23 cellular contexts compared by ENCODE assay signal in genomic region chr6:16311763-16312162, GRCh38.
"Had no signal": no experiment of that assay in that cellular context is flagged by ENCODE, and none has a peak within 500 bp of the region (broad histone marks: within the 10 kb centered on the region; RNA-seq: fewer than 3 reads in every experiment).

No MANE protein-coding gene starts in this region.

- ATAC-seq: activated T-helper 17 cell treated with anti-CD3 and anti-CD28 coated beads, Interleukin-2, amount 50 U/mL, for 72 hours; PC-3; T-helper 17 cell; WTC11 had no signal

- H3K27me3 ChIP-seq: brain microvascular endothelial cell, cardiac muscle cell, MG63, SJSA1 had no signal

- H3K4me3 ChIP-seq: cardiac muscle cell, MG63, SJSA1 had no signal

- H3K27ac ChIP-seq: brain microvascular endothelial cell, cardiac muscle cell, SJSA1 had no signal

- DNase-seq: activated CD4-positive, alpha-beta memory T cell treated with anti-CD3 and anti-CD28 coated beads for 36 hours; activated CD4-positive, alpha-beta T cell treated with anti-CD3 and anti-CD28 coated beads, Interleukin-2, amount 10 ng/mL, durations not matched to agents 7 days and 5 days; activated CD8-positive, alpha-beta memory T cell treated with anti-CD3 and anti-CD28 coated beads for 24 hours; activated gamma-delta T cell; activated naive CD4-positive, alpha-beta T cell treated with anti-CD3 and anti-CD28 coated beads for 36 hours; activated T-cell treated with anti-CD3 and anti-CD28 coated beads, Interleukin-2, amount 50 U/mL, for 48 hours; amygdala; brain microvascular endothelial cell; MG63; NCI-H1105; NCI-H1436; NCI-H1694 treated with DMSO at 0.1 percent for 48 hours; NCI-H2029 treated with DMSO at 0.1 percent for 48 hours; NCI-H226; NCI-H69; PC-3; SHP77; T-helper 17 cell; T-helper 9 cell had no signal

- H3K9me3 ChIP-seq: MG63, SJSA1 had no signal

- H3K36me3 ChIP-seq: brain microvascular endothelial cell, cardiac muscle cell, MG63 had no signal
